10 cellular contexts compared by ENCODE assay signal in the genomic region with DNA sequence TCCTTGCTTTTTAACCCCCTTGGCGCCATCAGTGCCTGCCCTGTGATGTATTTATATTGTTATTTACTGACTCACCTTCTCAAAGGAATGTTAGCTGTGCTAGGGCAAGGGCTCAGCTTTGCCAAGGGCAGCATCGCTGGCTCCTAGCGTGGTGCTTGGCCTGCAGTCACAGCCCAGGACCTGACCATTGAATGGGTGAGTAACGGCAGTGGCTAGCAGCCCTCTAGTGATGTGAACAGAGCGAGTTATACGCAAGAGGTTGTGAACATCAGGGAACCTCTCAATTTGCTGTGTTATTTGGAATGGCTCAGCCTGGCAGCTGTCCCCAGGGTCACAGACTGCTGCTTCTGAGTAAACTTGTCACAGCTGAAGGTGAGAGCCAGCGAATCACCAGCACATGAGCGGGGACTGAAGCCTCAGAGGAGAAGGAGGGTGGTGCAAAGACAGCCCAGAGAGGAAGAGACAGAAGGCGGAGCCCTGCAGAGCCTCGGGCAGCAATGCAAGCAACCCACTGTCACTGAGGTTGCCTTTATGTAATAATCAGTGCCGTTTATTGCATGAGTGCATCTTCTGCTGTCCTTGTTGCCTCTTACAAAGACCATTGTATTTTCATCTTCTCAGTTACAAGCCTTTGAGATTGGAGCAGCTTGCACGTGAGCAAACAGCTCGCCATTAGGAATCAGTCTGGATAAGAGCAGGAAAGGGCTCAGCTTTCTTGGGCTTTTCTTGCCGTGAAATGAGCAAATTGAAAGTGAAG.
DNase-seq lines count a peak whose midpoint lies in the region; ATAC-seq, FAIRE-seq and TF ChIP-seq lines count a peak whose summit lies in the region.
"Had no signal": no experiment of that assay in that cellular context is flagged by ENCODE, and none has a peak within 500 bp of the region (broad histone marks: within the 10 kb centered on the region; RNA-seq: fewer than 3 reads in every experiment).

No MANE protein-coding gene starts in this region.

- FAIRE-seq in GM12878 (lab: Jason Lieb, UNC) = no peak

- no peaks in the 10 kb centered on the region for H3K9me3 ChIP-seq in CD8-positive, alpha-beta memory T cell (ENCODE audit: low read length)
- no peaks in the 10 kb centered on the region for H3K9me3 ChIP-seq in GM12878 (replicated peaks; ENCODE audit: control insufficient read depth, insufficient read depth, low read length)
- H3K9me3 ChIP-seq in naive thymus-derived CD4-positive, alpha-beta T cell (ENCODE audit: control insufficient read depth in 2 of 3, low read length in 3 of 3) = no peaks in the 10 kb centered on the region
- H3K9me3 ChIP-seq in A673 (ENCODE audit: low read depth, low read length, poor library complexity, severe bottlenecking) = no peaks in the 10 kb centered on the region
- H3K9me3 ChIP-seq: psoas muscle had no signal

- TF ChIP-seq RAD21 in GM12878 (IDR thresholded peaks at IDR 0.05; ENCODE audit: insufficient read depth, low read depth, low read length) = no peak

- CTCF ChIA-PET in CD8-positive, alpha-beta memory T cell (lab: Charles Lee) = no interaction called here
- CTCF ChIA-PET in GM12878 (lab: Yijun Ruan, JAX) = interaction anchor here (0.6 to 1.0 kb wide), 2 partner anchors 28 to 68 kb away, joined by 3 read pairs; no protein-coding TSS in a partner anchor
- CTCF ChIA-PET in naive thymus-derived CD4-positive, alpha-beta T cell (lab: Charles Lee) = no interaction called here
- CTCF ChIA-PET in A673 (lab: Charles Lee) = no interaction called here

- RAD21 ChIA-PET in GM12878 (lab: Charles Lee; ENCODE audit: unreplicated experiment) = no interaction called here

- H3K9me3 Mint-ChIP-seq in CD8-positive, alpha-beta memory T cell = no peaks in the 10 kb centered on the region
- peaks cover 0 to 5% (median 0%) of the 10 kb centered on the region in 11 donors for H3K9me3 Mint-ChIP-seq in naive thymus-derived CD4-positive, alpha-beta T cell

- peaks cover 60 to 80% (median 72%) of the 10 kb centered on the region in 3 donors for H3K4me1 Mint-ChIP-seq in CD8-positive, alpha-beta memory T cell
- H3K4me1 Mint-ChIP-seq in naive thymus-derived CD4-positive, alpha-beta T cell = peaks cover 22 to 72% (median 43%) of the 10 kb centered on the region in 7 donors

- H3K27ac Mint-ChIP-seq in CD8-positive, alpha-beta memory T cell = peak overlapping the region in 4 of 8 donors; percentile 11 to 62 (median 19)
- no peak overlapping the region for H3K27ac Mint-ChIP-seq in naive thymus-derived CD4-positive, alpha-beta T cell

- H3K27me3 Mint-ChIP-seq in CD8-positive, alpha-beta memory T cell = no peaks in the 10 kb centered on the region
- no peaks in the 10 kb centered on the region for H3K27me3 Mint-ChIP-seq in naive thymus-derived CD4-positive, alpha-beta T cell

- TF ChIP-seq CTCF in GM12878 (IDR thresholded peaks at IDR 0.05 in 2 of 3, conservative IDR thresholded peaks at IDR 0.05 in 1 of 3; ENCODE audit: control insufficient read depth in 2 of 3, extremely low read depth in 1 of 3, insufficient read depth in 1 of 3, low read depth in 3 of 3, low read length in 3 of 3) (no peak), A673 (conservative IDR thresholded peaks at IDR 0.05; ENCODE audit: low read depth, low read length) (no peak)

- H3K36me3 ChIP-seq in CD8-positive, alpha-beta memory T cell (ENCODE audit: insufficient read depth, low read length) = no peaks in the 10 kb centered on the region
- no peaks in the 10 kb centered on the region for H3K36me3 ChIP-seq in GM12878 (ENCODE audit: control insufficient read depth in 2 of 2, insufficient read depth in 2 of 2, low read length in 1 of 2)
- no peaks in the 10 kb centered on the region for H3K36me3 ChIP-seq in naive thymus-derived CD4-positive, alpha-beta T cell (ENCODE audit: control insufficient read depth in 2 of 3, insufficient read depth in 3 of 3, low read length in 3 of 3)
- H3K36me3 ChIP-seq in A673 (ENCODE audit: insufficient read depth, low read length, poor library complexity, severe bottlenecking) = no peaks in the 10 kb centered on the region

- POLR2A ChIA-PET in CD8-positive, alpha-beta memory T cell (lab: Charles Lee) = no interaction called here
- POLR2A ChIA-PET in GM12878 (lab: Charles Lee) (no interaction called here), A673 (lab: Charles Lee; ENCODE audit: low non-redundant PET) (no interaction called here)
- POLR2A ChIA-PET in naive thymus-derived CD4-positive, alpha-beta T cell (lab: Charles Lee) = no interaction called here

- peaks cover 0 to 8% (median 0%) of the 10 kb centered on the region in 3 donors for H3K36me3 Mint-ChIP-seq in CD8-positive, alpha-beta memory T cell
- H3K36me3 Mint-ChIP-seq in naive thymus-derived CD4-positive, alpha-beta T cell = peaks cover 0 to 5% (median 3%) of the 10 kb centered on the region in 5 donors

- intact Hi-C loops in GM12878 (cut with micrococcal nuclease; ENCODE audit: unreplicated experiment) (no loop called here), A673 (cut with micrococcal nuclease; ENCODE audit: unreplicated experiment) (no loop called here)
- intact Hi-C loops in naive thymus-derived CD4-positive, alpha-beta T cell (cut with micrococcal nuclease) = no loop called here

- no peak overlapping the region for H3K27ac ChIP-seq in CD8-positive, alpha-beta memory T cell (ENCODE audit: low read depth, low read length)
- H3K27ac ChIP-seq in GM12878 (ENCODE audit: control insufficient read depth, insufficient read depth) (no peak overlapping the region), A673 (ENCODE audit: low read depth, low read length, poor library complexity, severe bottlenecking) (no peak overlapping the region)
- H3K27ac ChIP-seq in naive thymus-derived CD4-positive, alpha-beta T cell (ENCODE audit: low read depth, low read length) = no peak overlapping the region
- H3K27ac ChIP-seq: psoas muscle had no signal

- no peak for TF ChIP-seq POLR2A in GM12878 (IDR thresholded peaks at IDR 0.05; ENCODE audit: low read depth, low read length)

- no peak overlapping the region for H3K4me3 ChIP-seq in CD8-positive, alpha-beta memory T cell (ENCODE audit: low read length)
- no peak overlapping the region for H3K4me3 ChIP-seq in GM12878
- no peak overlapping the region for H3K4me3 ChIP-seq in naive thymus-derived CD4-positive, alpha-beta T cell (ENCODE audit: low read length)
- H3K4me3 ChIP-seq in A673 (ENCODE audit: low read depth, low read length, poor library complexity, severe bottlenecking) = no peak overlapping the region
- H3K4me3 ChIP-seq: psoas muscle had no signal

- no peaks in the 10 kb centered on the region for H3K79me2 ChIP-seq in GM12878 (ENCODE audit: control insufficient read depth, insufficient read depth, low read length)

- peaks cover 22% of the 10 kb centered on the region for H3K4me1 ChIP-seq in CD8-positive, alpha-beta memory T cell (ENCODE audit: insufficient read depth, low read length)
- no peaks in the 10 kb centered on the region for H3K4me1 ChIP-seq in GM12878 (ENCODE audit: control insufficient read depth, insufficient read depth, low read length)
- no peaks in the 10 kb centered on the region for H3K4me1 ChIP-seq in naive thymus-derived CD4-positive, alpha-beta T cell (ENCODE audit: control insufficient read depth in 2 of 2, insufficient read depth in 2 of 2, low read length in 2 of 2)
- peaks cover 12% of the 10 kb centered on the region for H3K4me1 ChIP-seq in A673 (ENCODE audit: insufficient read depth, low read length, poor library complexity, severe bottlenecking)
- H3K4me1 ChIP-seq: psoas muscle had no signal

- SMC1A ChIA-PET in GM12878 (lab: Charles Lee; ENCODE audit: uncharacterized antibody, unreplicated experiment) = no interaction called here

- H3K4me2 ChIP-seq in GM12878 (ENCODE audit: control insufficient read depth, insufficient read depth) = no peak overlapping the region

- no peak for TF ChIP-seq EP300 in GM12878 (IDR thresholded peaks at IDR 0.05; ENCODE audit: borderline replicate concordance in 1 of 2, control insufficient read depth in 1 of 2, low read depth in 2 of 2, low read length in 2 of 2)

- no peaks in the 10 kb centered on the region for H3K27me3 ChIP-seq in CD8-positive, alpha-beta memory T cell (ENCODE audit: insufficient read depth, low read length, poor library complexity, severe bottlenecking)
- peaks cover 0 to 7% of the 10 kb centered on the region in 2 experiments; a peak in 1 of 4 replicates for H3K27me3 ChIP-seq in GM12878 (replicated peaks in 1 of 2; ENCODE audit: control insufficient read depth in 2 of 2, insufficient read depth in 2 of 2, low read length in 1 of 2)
- H3K27me3 ChIP-seq in naive thymus-derived CD4-positive, alpha-beta T cell (ENCODE audit: control insufficient read depth in 2 of 2, insufficient read depth in 2 of 2, low read length in 2 of 2) = no peaks in the 10 kb centered on the region
- peaks cover 8% of the 10 kb centered on the region for H3K27me3 ChIP-seq in A673 (replicated peaks; ENCODE audit: insufficient read depth, low read depth, low read length, poor library complexity)

- H3K9ac ChIP-seq in GM12878 (ENCODE audit: control insufficient read depth, insufficient read depth, low read length) = no peak overlapping the region

- H4K20me1 ChIP-seq in GM12878 (ENCODE audit: control insufficient read depth, insufficient read depth) = no peaks in the 10 kb centered on the region

- in situ Hi-C loops in GM12878 (cut with MboI) = no loop called here

- H2AFZ ChIP-seq in GM12878 (ENCODE audit: control insufficient read depth, low read depth, low read length) = no peak overlapping the region

- peak; percentile 71 for ATAC-seq in GM12878
- peak; percentile 63 for ATAC-seq in naive thymus-derived CD4-positive, alpha-beta T cell

- DNase-seq in CD8-positive, alpha-beta memory T cell = no peak
- DNase-seq in NCI-H2029 treated with DMSO at 0.1 percent for 48 hours (lab: John Stamatoyannopoulos, UW) = peak; percentile 28
- no peak for DNase-seq in GM12878 (ENCODE audit: low read depth, low spot score)
- DNase-seq in naive thymus-derived CD4-positive, alpha-beta T cell = peak in 1 of 9 donors; percentile 13
- DNase-seq in activated CD4-positive, CD25-positive, alpha-beta regulatory T cell treated with anti-CD3 and anti-CD28 coated beads, Interleukin-2, amount 50 U/mL, for 72 hours = no peak
- no peak for DNase-seq in A673 (ENCODE audit: low spot score)
- no peak for DNase-seq in DMS 273 treated with DMSO at 0.1 percent for 48 hours (lab: John Stamatoyannopoulos, UW)
- DNase-seq in D341Med (ENCODE audit: low spot score) = no peak
- DNase-seq: MM.1S had no signal

- 22% methylated on average over 14 of the region's 14 CpGs for WGBS in GM12878 (ENCODE audit: insufficient coverage, insufficient replicate concordance, low lambda C conversion rate, missing lambda C conversion rate)

- peak overlapping the region in 4 of 7 donors; percentile 10 to 57 (median 31) for H3K4me3 Mint-ChIP-seq in CD8-positive, alpha-beta memory T cell
- H3K4me3 Mint-ChIP-seq in naive thymus-derived CD4-positive, alpha-beta T cell = peak overlapping the region in 2 of 10 donors; percentile 30 to 66

- no TSS peak for BruUV-seq in GM12878 (replicated peaks; lab: Mats Ljungman, UMichigan)
- BruUV-seq in A673 (replicated peaks; lab: Mats Ljungman, UMichigan) = no TSS peak

TF ChIP-seq in GM12878, 131 proteins besides CTCF, POLR2A, EP300 and RAD21 (continues in another document):
- TF ChIP-seq TCF3 (IDR thresholded peaks at IDR 0.05; ENCODE audit: borderline replicate concordance, insufficient read depth, low read depth, low read length) (no peak), EGR1 (IDR thresholded peaks at IDR 0.05; ENCODE audit: borderline replicate concordance in 1 of 2, low read depth in 2 of 2, low read length in 2 of 2) (no peak), TCF12 (IDR thresholded peaks at IDR 0.05; ENCODE audit: low read depth, low read length) (no peak)
